8 cellular contexts compared by ENCODE assay signal in the genomic region with DNA sequence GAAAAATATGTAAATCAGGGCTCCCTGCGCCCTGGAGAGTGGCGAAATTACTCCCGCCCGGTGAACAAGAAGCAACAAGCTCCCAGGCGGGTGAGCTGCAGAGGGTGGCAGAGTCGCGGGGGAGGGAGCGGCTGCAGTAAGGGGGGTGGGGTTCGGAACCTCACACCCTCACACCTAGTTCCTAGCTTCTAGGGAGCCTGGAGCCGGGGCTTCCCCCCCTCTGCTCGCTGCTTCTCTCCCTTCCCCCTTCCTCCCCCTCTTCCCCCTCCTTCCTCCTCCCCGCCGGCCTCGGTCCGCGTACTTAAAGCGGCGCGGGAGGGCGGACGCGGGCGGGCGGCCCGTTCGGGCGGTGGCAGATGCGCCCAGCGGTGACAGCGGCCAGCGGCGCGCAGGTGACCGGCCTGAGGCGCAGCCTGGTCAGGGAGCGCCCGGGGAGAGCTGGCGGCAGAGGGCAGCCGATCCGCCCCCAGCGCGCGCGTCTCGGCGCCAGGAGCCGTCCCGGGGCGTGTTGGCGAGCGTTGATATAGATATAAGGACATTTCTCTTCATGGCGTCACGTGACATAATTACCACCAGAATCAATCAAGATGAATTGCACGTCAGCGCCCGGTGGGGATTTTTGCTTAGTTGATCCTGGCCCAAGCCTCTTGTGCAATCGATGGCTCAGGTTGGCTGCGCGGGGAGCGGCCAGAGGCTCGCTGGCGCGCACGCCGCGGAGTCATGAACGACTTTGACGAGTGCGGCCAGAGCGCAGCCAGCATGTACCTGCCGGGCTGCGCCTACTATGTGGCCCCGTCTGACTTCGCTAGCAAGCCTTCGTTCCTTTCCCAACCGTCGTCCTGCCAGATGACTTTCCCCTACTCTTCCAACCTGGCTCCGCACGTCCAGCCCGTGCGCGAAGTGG. TPM values are rescaled to one million over a fixed set of nuclear protein-coding genes. Genes with fewer than 3 reads are reported as not detected.
DNase-seq lines count a peak whose midpoint lies in the region; ATAC-seq and TF ChIP-seq lines count a peak whose summit lies in the region.

Gene HOXD11 (plus strand): TSS at position 645 of the 904 bp plus-strand sequence. CDS start 76 bp downstream, at position 721.

- H3K4me3 ChIP-seq in Caco-2 (ENCODE audit: low read depth, low read length) (no peak within 1 kb of the TSS), NB4 (ENCODE audit: low read depth, low read length) (no peak within 1 kb of the TSS), tibial artery (peak within 1 kb of the TSS; percentile 10 to 41)

- DNase-seq in Caco-2 (no peak), NB4 (ENCODE audit: low read depth) (peak; percentile 70), left colon (peak in 1 of 2 donors; percentile 71), tibial artery (no peak)
- DNase-seq in activated CD4-positive, alpha-beta memory T cell treated with anti-CD3 and anti-CD28 coated beads, Interleukin-2, amount 10 ng/mL, durations not matched to agents 7 days and 5 days, result no peak
- DNase-seq in NK-92 treated with Interleukin-12 subunit alpha and Interleukin-12 subunit beta, amount 100 ng/mL, for 24 hours (lab: John Stamatoyannopoulos, UW), result no peak

- H3K9me3 ChIP-seq in Caco-2, result no peaks in the 10 kb centered on the region
- no peaks in the 10 kb centered on the region for H3K9me3 ChIP-seq in tibial artery

- H3K27me3 ChIP-seq in Caco-2 (replicated peaks; ENCODE audit: control insufficient read depth, insufficient read depth, low read length) (peaks cover 9% of the 10 kb centered on the region), tibial artery (peaks cover 19 to 99% of the 10 kb centered on the region in 2 donors)

- H3K36me3 ChIP-seq in Caco-2 (ENCODE audit: control insufficient read depth, insufficient read depth, low read length), result no peaks in the 10 kb centered on the region
- no peaks in the 10 kb centered on the region for H3K36me3 ChIP-seq in tibial artery

- TF ChIP-seq CTCF in Caco-2 (IDR thresholded peaks at IDR 0.05; ENCODE audit: insufficient read depth in 1 of 2, low read depth in 1 of 2, low read length in 1 of 2, severe bottlenecking in 1 of 2, unreplicated experiment in 1 of 2) (no peak), NB4 (IDR thresholded peaks at IDR 0.05; ENCODE audit: low read depth, low read length) (no peak), tibial artery (IDR thresholded peaks at IDR 0.05) (no peak)

- intact Hi-C loops in Caco-2 (cut with micrococcal nuclease; ENCODE audit: unreplicated experiment), result no loop called here
- intact Hi-C loops in left colon (cut with DNase I, micrococcal nuclease), result no loop called here
- intact Hi-C loops in tibial artery (cut with DNase I; ENCODE audit: low total_unique reads), result no loop called here

- H3K4me3 Mint-ChIP-seq in Caco-2 (ENCODE audit: unreplicated experiment), result peak within 1 kb of the TSS; percentile 64
- peak within 1 kb of the TSS; percentile 33 for H3K4me3 Mint-ChIP-seq in activated CD4-positive, alpha-beta memory T cell treated with anti-CD3 and anti-CD28 coated beads, Interleukin-2, amount 10 ng/mL, durations not matched to agents 7 days and 5 days

- ATAC-seq in left colon (peak; percentile 58), HG03565 (IDR thresholded peaks at IDR 0.05; ENCODE audit: unreplicated experiment) (no peak), HG03378 (IDR thresholded peaks at IDR 0.05; ENCODE audit: unreplicated experiment) (no peak)

- no peak within 1 kb of the TSS for H3K27ac Mint-ChIP-seq in Caco-2 (ENCODE audit: unreplicated experiment)
- H3K27ac Mint-ChIP-seq in activated CD4-positive, alpha-beta memory T cell treated with anti-CD3 and anti-CD28 coated beads, Interleukin-2, amount 10 ng/mL, durations not matched to agents 7 days and 5 days, result peak within 1 kb of the TSS; percentile 55

- H3K9me3 Mint-ChIP-seq in Caco-2 (ENCODE audit: unreplicated experiment), result no peaks in the 10 kb centered on the region
- no peaks in the 10 kb centered on the region for H3K9me3 Mint-ChIP-seq in activated CD4-positive, alpha-beta memory T cell treated with anti-CD3 and anti-CD28 coated beads, Interleukin-2, amount 10 ng/mL, durations not matched to agents 7 days and 5 days

- no peaks in the 10 kb centered on the region for H3K36me3 Mint-ChIP-seq in Caco-2 (ENCODE audit: insufficient read depth, unreplicated experiment)
- H3K36me3 Mint-ChIP-seq in activated CD4-positive, alpha-beta memory T cell treated with anti-CD3 and anti-CD28 coated beads, Interleukin-2, amount 10 ng/mL, durations not matched to agents 7 days and 5 days (ENCODE audit: low read depth), result peaks cover 10% of the 10 kb centered on the region

- POLR2A ChIA-PET in Caco-2 (lab: Charles Lee), result no interaction called here
- POLR2A ChIA-PET in activated CD4-positive, alpha-beta memory T cell treated with anti-CD3 and anti-CD28 coated beads, Interleukin-2, amount 10 ng/mL, durations not matched to agents 7 days and 5 days (lab: Charles Lee), result no interaction called here

- H3K4me1 ChIP-seq in Caco-2, result peaks cover 15% of the 10 kb centered on the region
- H3K4me1 ChIP-seq in tibial artery, result peaks cover 0 to 47% (median 37%) of the 10 kb centered on the region in 4 donors

- BruUV-seq in Caco-2 (replicated peaks; lab: Mats Ljungman, UMichigan), result no TSS peak

- no peak within 1 kb of the TSS for H3K27ac ChIP-seq in tibial artery

- peaks cover 56% of the 10 kb centered on the region for H3K27me3 Mint-ChIP-seq in Caco-2 (ENCODE audit: insufficient read depth, unreplicated experiment)
- peaks cover 86% of the 10 kb centered on the region for H3K27me3 Mint-ChIP-seq in activated CD4-positive, alpha-beta memory T cell treated with anti-CD3 and anti-CD28 coated beads, Interleukin-2, amount 10 ng/mL, durations not matched to agents 7 days and 5 days

- H3K4me1 Mint-ChIP-seq in Caco-2 (ENCODE audit: low read depth, unreplicated experiment), result peaks cover 15% of the 10 kb centered on the region
- peaks cover 6% of the 10 kb centered on the region for H3K4me1 Mint-ChIP-seq in activated CD4-positive, alpha-beta memory T cell treated with anti-CD3 and anti-CD28 coated beads, Interleukin-2, amount 10 ng/mL, durations not matched to agents 7 days and 5 days

- no peak for TF ChIP-seq POLR2A in NB4 (IDR thresholded peaks at IDR 0.05; ENCODE audit: extremely low read depth, insufficient read length)

- CTCF ChIA-PET in Caco-2 (lab: Charles Lee), result interaction anchor here (0.6 to 0.7 kb wide), 3 partner anchors 21 to 1757 kb away, joined by 3 to 4 read pairs (median 4); no protein-coding TSS in a partner anchor
- CTCF ChIA-PET in activated CD4-positive, alpha-beta memory T cell treated with anti-CD3 and anti-CD28 coated beads, Interleukin-2, amount 10 ng/mL, durations not matched to agents 7 days and 5 days (lab: Charles Lee), result no interaction called here

RNA-seq across cellular contexts. Expression of gene HOXD11, which starts in this region (rescaled TPM):
- total RNA-seq in Caco-2 (2022) (not detected in 2 replicates), left colon (1 to 10 TPM in 1 of 2 donors, under 1 TPM in 1; 0.37 to 4.2 TPM)
- not detected for total RNA-seq in activated CD4-positive, alpha-beta memory T cell treated with anti-CD3 and anti-CD28 coated beads, Interleukin-2, amount 10 ng/mL, durations not matched to agents 7 days and 5 days

Comparison
In these comparisons a context has a peak if more than half of its experiments do, and no peak if none do; other contexts are left out.
1. H3K4me3 ChIP-seq: peak in tibial artery (2 of 2); none in Caco-2 (single experiment) and NB4 (single experiment).